In the genomic region with DNA sequence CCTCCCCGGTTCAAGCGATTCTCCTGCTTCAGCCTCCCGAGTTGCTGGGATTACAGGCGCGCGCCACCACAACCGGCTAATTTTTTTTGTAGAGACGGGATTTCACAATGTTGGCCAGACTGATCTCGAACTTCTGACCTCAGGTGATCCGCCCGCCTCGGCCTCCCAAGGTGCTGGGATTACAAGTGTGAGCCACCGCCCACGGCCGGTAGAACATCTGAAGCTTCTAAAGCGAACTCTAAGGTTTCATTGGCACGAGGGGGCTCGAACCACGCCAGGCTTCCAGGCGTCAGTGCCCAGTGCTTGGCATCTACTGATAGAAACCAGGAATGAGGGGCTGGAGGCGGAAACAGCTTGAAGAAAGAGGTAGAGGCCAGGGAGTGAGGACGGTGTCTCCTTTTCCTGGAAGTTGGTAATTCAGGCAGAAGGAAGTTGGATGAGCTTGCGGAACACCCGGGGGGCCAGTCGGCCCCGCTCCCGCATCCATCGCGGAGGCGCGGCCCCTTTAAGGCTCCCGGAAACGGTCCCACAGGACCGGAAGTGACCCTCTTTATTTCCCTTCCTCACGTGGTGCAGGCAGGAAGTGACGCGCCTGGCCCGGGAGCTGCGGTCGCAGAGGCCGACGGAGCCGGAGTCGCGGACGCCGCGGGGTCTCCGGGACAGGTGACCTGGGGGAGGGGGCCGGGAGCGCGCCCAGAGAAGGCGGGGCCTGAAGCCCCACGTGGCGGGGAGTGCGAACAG, we compare ENCODE assay signal across 8 cellular contexts. TPM values are rescaled to one million over a fixed set of nuclear protein-coding genes. Genes with fewer than 3 reads are reported as not detected.
DNase-seq lines count a peak whose midpoint lies in the region; ATAC-seq lines count a peak whose summit lies in the region.

A gene (plus strand): TSS at position 579 of the 741 bp plus-strand sequence. CDS start 1,876 bp downstream, outside the sequence.

- peak; percentile 89 to 90 for DNase-seq in stimulated activated CD4-positive, alpha-beta T cell treated with anti-CD3 and anti-CD28 coated beads, Interleukin-12 subunit alpha, Interleukin-12 subunit beta, amount 100 ng/mL, for 24 hours (ENCODE audit: low read depth in 2 of 2)
- no peak for DNase-seq in stimulated activated CD4-positive, alpha-beta T cell treated with anti-CD3 and anti-CD28 coated beads, Interleukin-12 subunit alpha, Interleukin-12 subunit beta, amount 100 ng/mL, for 4 hours
- DNase-seq in NCI-H2029 (lab: John Stamatoyannopoulos, UW) = peak; percentile 97
- peak; percentile 84 for DNase-seq in T-helper 22 cell (ENCODE audit: low read depth)
- DNase-seq in brain pericyte (ENCODE audit: low read depth, low spot score) = peak; percentile 85
- peak; percentile 92 for DNase-seq in iPS-NIHi11 (ENCODE audit: low spot score)

- ATAC-seq in HG02973 (IDR thresholded peaks at IDR 0.05; ENCODE audit: unreplicated experiment) = peak; percentile 49

- peak within 1 kb of the TSS; percentile 82 to 94 (median 91) for H3K4me3 ChIP-seq in skeletal muscle tissue (ENCODE audit: low read length in 3 of 3)

- H3K27me3 ChIP-seq in skeletal muscle tissue (ENCODE audit: control insufficient read depth in 3 of 3, insufficient read depth in 3 of 3, low read length in 3 of 3) = no peaks in the 10 kb centered on the region

- no peaks in the 10 kb centered on the region for H3K9me3 ChIP-seq in skeletal muscle tissue (ENCODE audit: control insufficient read depth in 3 of 3, low read length in 3 of 3)

- peak within 1 kb of the TSS; percentile 87 to 94 (median 93) for H3K9ac ChIP-seq in skeletal muscle tissue (ENCODE audit: low read depth in 1 of 3, low read length in 3 of 3)

- peak within 1 kb of the TSS; percentile 96 for H3K27ac ChIP-seq in skeletal muscle tissue (ENCODE audit: low read depth, low read length)

- peaks cover 15 to 33% (median 27%) of the 10 kb centered on the region in 3 donors for H3K4me1 ChIP-seq in skeletal muscle tissue (ENCODE audit: control insufficient read depth in 3 of 3, insufficient read depth in 3 of 3, low read length in 3 of 3)

- H3K36me3 ChIP-seq in skeletal muscle tissue (ENCODE audit: control insufficient read depth in 3 of 3, insufficient read depth in 3 of 3, low read length in 3 of 3) = peaks cover 27 to 29% (median 29%) of the 10 kb centered on the region in 3 donors

RNA-seq across cellular contexts. Expression of the gene that starts here (rescaled TPM):
- total RNA-seq in skeletal muscle tissue = 4.2 TPM
